In the genomic region with DNA sequence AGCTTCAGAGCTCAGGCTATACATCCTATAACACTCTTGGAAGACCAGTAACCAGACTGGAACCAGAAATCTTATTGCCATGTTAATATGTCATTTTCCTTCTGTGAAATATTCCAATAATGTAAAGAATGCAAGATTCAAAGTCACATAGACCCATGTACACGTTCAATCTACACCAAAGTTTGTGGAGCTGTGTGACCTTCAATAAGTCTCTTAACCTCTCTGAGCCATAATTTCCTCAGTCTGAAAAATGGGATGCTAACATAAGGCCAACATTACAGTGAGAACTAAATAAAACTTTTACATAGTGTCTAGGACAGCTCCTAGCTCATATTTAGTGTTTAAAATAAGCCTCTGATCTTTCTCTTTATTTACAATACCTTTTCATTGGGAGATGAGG, we compare ENCODE assay signal across 1 cellular context.
TF ChIP-seq lines count a peak whose summit lies in the region.

No MANE protein-coding gene starts in this region.

TF ChIP-seq in K562, 482 proteins besides CTCF, POLR2A, EP300 and RAD21 (continued from another document):
- TF ChIP-seq, protein P1, sequence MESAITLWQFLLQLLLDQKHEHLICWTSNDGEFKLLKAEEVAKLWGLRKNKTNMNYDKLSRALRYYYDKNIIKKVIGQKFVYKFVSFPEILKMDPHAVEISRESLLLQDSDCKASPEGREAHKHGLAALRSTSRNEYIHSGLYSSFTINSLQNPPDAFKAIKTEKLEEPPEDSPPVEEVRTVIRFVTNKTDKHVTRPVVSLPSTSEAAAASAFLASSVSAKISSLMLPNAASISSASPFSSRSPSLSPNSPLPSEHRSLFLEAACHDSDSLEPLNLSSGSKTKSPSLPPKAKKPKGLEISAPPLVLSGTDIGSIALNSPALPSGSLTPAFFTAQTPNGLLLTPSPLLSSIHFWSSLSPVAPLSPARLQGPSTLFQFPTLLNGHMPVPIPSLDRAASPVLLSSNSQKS (CRISPR knock-in tag; IDR thresholded peaks at IDR 0.05) = no peak
- TF ChIP-seq ZNF639 (CRISPR knock-in tag; conservative IDR thresholded peaks at IDR 0.05 in 1 of 2, IDR thresholded peaks at IDR 0.05 in 1 of 2) (no peak), HDAC2 (IDR thresholded peaks at IDR 0.05) (peak; percentile 56; the same call in 1 of the 2 replicates), NCOA6 (IDR thresholded peaks at IDR 0.05) (no peak), RBM25 (IDR thresholded peaks at IDR 0.05; ENCODE audit: low read depth, low read length, severe bottlenecking) (peak; percentile 99), NR3C1 (CRISPR knock-in tag; IDR thresholded peaks at IDR 0.05) (no peak)
